1 cellular context compared by ENCODE assay signal in genomic region chr7:87152112-87152896, GRCh38.
TF ChIP-seq lines count a peak whose summit lies in the region.

Gene DMTF1 (plus strand): TSS chr7:87152453. CDS start chr7:87164942, 12,489 bp downstream.

TF ChIP-seq in K562, 482 proteins besides CTCF, POLR2A, EP300 and RAD21 (continued from another document and continues in another):
- TF ChIP-seq ZNF274 (IDR thresholded peaks at IDR 0.05; ENCODE audit: borderline replicate concordance, low read depth, low read length) (peak; percentile 53; the same call in 1 of the 2 replicates), TFAM (CRISPR knock-in tag; conservative IDR thresholded peaks at IDR 0.05) (no peak), MBD2 (IDR thresholded peaks at IDR 0.05; ENCODE audit: borderline replicate concordance, low read depth) (peak; percentile 48; the same call in 1 of the 2 replicates), CREB5 (CRISPR knock-in tag; IDR thresholded peaks at IDR 0.05) (no peak), TSHZ1 (CRISPR knock-in tag; IDR thresholded peaks at IDR 0.05) (0 out of 2 replicates have a peak, but pooled peaks have one; percentile 28), PHB (CRISPR knock-in tag; IDR thresholded peaks at IDR 0.05) (0 out of 2 replicates have a peak, but pooled peaks have one; percentile 41), ZNF436 (CRISPR knock-in tag; IDR thresholded peaks at IDR 0.05) (no peak), ZNF76 (CRISPR knock-in tag; IDR thresholded peaks at IDR 0.05; ENCODE audit: borderline replicate concordance) (0 out of 2 replicates have a peak, but pooled peaks have one; percentile 42), CREB1 (IDR thresholded peaks at IDR 0.05) (peak; percentile 92), CREB1 (CRISPR knock-in tag; IDR thresholded peaks at IDR 0.05) (peak; percentile 95), ZNF316 (IDR thresholded peaks at IDR 0.05) (0 out of 2 replicates have a peak, but pooled peaks have one; percentile 17), ZNF655 (CRISPR knock-in tag; IDR thresholded peaks at IDR 0.05) (no peak), HDAC8 (tag; IDR thresholded peaks at IDR 0.05) (no peak), AFF1 (IDR thresholded peaks at IDR 0.05; ENCODE audit: low read depth in 1 of 2, partially characterized antibody in 2 of 2) (peak in 1 of 2 experiments; percentile 100), TFAP4 (CRISPR knock-in tag; IDR thresholded peaks at IDR 0.05; ENCODE audit: borderline replicate concordance) (peak; percentile 98), COPS2 (conservative IDR thresholded peaks at IDR 0.05) (no peak), ZKSCAN3 (CRISPR knock-in tag; IDR thresholded peaks at IDR 0.05) (no peak), RB1 (IDR thresholded peaks at IDR 0.05; ENCODE audit: low read depth) (peak; percentile 82), TOE1 (IDR thresholded peaks at IDR 0.05; ENCODE audit: borderline replicate concordance) (no peak), TOE1 (CRISPR knock-in tag; IDR thresholded peaks at IDR 0.05; ENCODE audit: borderline replicate concordance, low read depth) (no peak), GTF3C2 (IDR thresholded peaks at IDR 0.05; ENCODE audit: borderline replicate concordance, extremely low read depth, insufficient read length) (no peak), CHD7 (IDR thresholded peaks at IDR 0.05; ENCODE audit: low read depth, low read length) (no peak), RUNX1 (IDR thresholded peaks at IDR 0.05; ENCODE audit: low read depth) (no peak), TAF15 (IDR thresholded peaks at IDR 0.05; ENCODE audit: low read depth, low read length) (no peak), FOXJ3 (CRISPR knock-in tag; IDR thresholded peaks at IDR 0.05) (no peak), BHLHE40 (IDR thresholded peaks at IDR 0.05; ENCODE audit: low read length) (peak; percentile 94), SRSF9 (IDR thresholded peaks at IDR 0.05; ENCODE audit: borderline replicate concordance, low read depth, low read length) (no peak), MAX (CRISPR knock-in tag; IDR thresholded peaks at IDR 0.05) (peak; percentile 87)
